ENCODE assay signal across 10 cellular contexts in the genomic region with DNA sequence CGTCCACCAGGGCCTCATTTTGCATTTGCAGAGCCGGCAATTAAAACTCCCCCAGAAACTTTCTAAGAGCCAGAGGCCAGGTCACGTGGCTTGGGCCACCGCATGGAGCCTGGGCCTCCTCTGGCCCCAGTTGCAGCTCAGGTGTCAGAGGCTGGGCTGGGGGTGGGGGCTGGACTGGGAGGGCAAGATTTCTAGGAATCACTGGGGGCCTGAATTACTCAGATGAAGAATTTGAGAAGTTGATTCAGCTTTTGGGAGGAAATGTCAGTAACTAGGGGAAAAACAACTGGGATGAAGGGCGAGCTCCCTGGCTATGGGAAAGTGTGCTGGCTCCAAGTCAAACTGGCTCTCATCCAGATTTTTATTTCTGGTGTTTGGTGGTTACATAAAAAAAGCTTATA.
A peak's percentile ranks its signal among the peaks of the same experiment; 100 is the strongest.
DNase-seq lines count a peak whose midpoint lies in the region; ATAC-seq and TF ChIP-seq lines count a peak whose summit lies in the region.
"Had no signal": no experiment of that assay in that cellular context is flagged by ENCODE, and none has a peak within 500 bp of the region (broad histone marks: within the 10 kb centered on the region; RNA-seq: fewer than 3 reads in every experiment).

No MANE protein-coding gene starts in this region.

- 44 to 60% (median 50%) methylated on average over 5 of the region's 5 CpGs for WGBS in heart left ventricle, 4 donors

- intact Hi-C loops in heart left ventricle (cut with DNase I): no loop called here

- peak; percentile 21 to 73 (median 50) for ATAC-seq in heart left ventricle

- H3K36me3 ChIP-seq in adipocyte (ENCODE audit: control insufficient read depth, insufficient read depth, low read length, severe bottlenecking) (no peaks in the 10 kb centered on the region), heart left ventricle (no peaks in the 10 kb centered on the region)

- no peaks in the 10 kb centered on the region for H3K27me3 ChIP-seq in adipocyte (replicated peaks; ENCODE audit: control insufficient read depth, insufficient read depth, low read length)
- H3K27me3 ChIP-seq in heart left ventricle: no peaks in the 10 kb centered on the region

- DNase-seq in Daoy (ENCODE audit: low read depth) (peak; percentile 19), adipocyte (ENCODE audit: low read depth) (peak; percentile 42), heart left ventricle (peak; percentile 52 to 70 (median 63)), renal cortical epithelial cell (ENCODE audit: low read depth) (peak; percentile 58), SW480 (ENCODE audit: low spot score) (no peak), cortex of kidney (lab: John Stamatoyannopoulos, UW) (no peak)
- DNase-seq in stimulated activated CD4-positive, alpha-beta T cell treated with anti-CD3 and anti-CD28 coated beads, Interleukin-12 subunit alpha, Interleukin-12 subunit beta, amount 100 ng/mL, for 4 hours: no peak
- DNase-seq in activated naive CD4-positive, alpha-beta T cell (lab: John Stamatoyannopoulos, UW): no peak
- DNase-seq: CD4-positive, CD25-positive, alpha-beta regulatory T cell; dorsolateral prefrontal cortex had no signal

- peak overlapping the region in 11 of 12 donors; percentile 58 to 83 (median 68) for H3K27ac ChIP-seq in heart left ventricle

- TF ChIP-seq POLR2A in heart left ventricle (IDR thresholded peaks at IDR 0.05): no peak

- H3K9ac ChIP-seq in adipocyte (ENCODE audit: low read length): peak overlapping the region; percentile 89

- H3K9me3 ChIP-seq in adipocyte (ENCODE audit: control insufficient read depth, low read length) (peaks cover 3% of the 10 kb centered on the region), heart left ventricle (no peaks in the 10 kb centered on the region)

- H3K4me3 ChIP-seq in adipocyte (ENCODE audit: low read length) (peak overlapping the region; percentile 54), heart left ventricle (no peak overlapping the region)
- H3K4me3 ChIP-seq: dorsolateral prefrontal cortex had no signal

- no peak for TF ChIP-seq CTCF in heart left ventricle (IDR thresholded peaks at IDR 0.05)

- peaks cover 38% of the 10 kb centered on the region for H3K4me1 ChIP-seq in adipocyte (ENCODE audit: control insufficient read depth, insufficient read depth, low read length)
- H3K4me1 ChIP-seq in heart left ventricle: peaks cover 0 to 25% (median 14%) of the 10 kb centered on the region in 12 donors

Comparison
In these comparisons a context has a peak if more than half of its experiments do, and no peak if none do; other contexts are left out.
1. DNase-seq: peak in Daoy (single experiment), adipocyte (single experiment), heart left ventricle (5 of 5) and renal cortical epithelial cell (single experiment); none in stimulated activated CD4-positive, alpha-beta T cell treated with anti-CD3 and anti-CD28 coated beads, Interleukin-12 subunit alpha, Interleukin-12 subunit beta, amount 100 ng/mL, for 4 hours (single experiment), SW480 (single experiment), activated naive CD4-positive, alpha-beta T cell (0 of 4) and cortex of kidney (single experiment).